1 cellular context compared by ENCODE assay signal in genomic region chr7:151346180-151346769, GRCh38.
TF ChIP-seq lines count a peak whose summit lies in the region.

No MANE protein-coding gene starts in this region.

TF ChIP-seq in HCT116, 20 proteins besides CTCF, POLR2A, EP300 and RAD21:
- no peak for TF ChIP-seq FOSL1 (IDR thresholded peaks at IDR 0.05; ENCODE audit: low read depth)
- TF ChIP-seq ATF3 (IDR thresholded peaks at IDR 0.05), result no peak
- TF ChIP-seq JUND (IDR thresholded peaks at IDR 0.05), result no peak
- TF ChIP-seq POLR2AphosphoS5 (IDR thresholded peaks at IDR 0.05; ENCODE audit: low read depth, low read length), result no peak
- no peak for TF ChIP-seq SIN3A (IDR thresholded peaks at IDR 0.05; ENCODE audit: low read depth)
- no peak for TF ChIP-seq TCF7L2 (IDR thresholded peaks at IDR 0.05; ENCODE audit: borderline replicate concordance, extremely low read depth, insufficient read depth, insufficient read length)
- TF ChIP-seq CBX3 (IDR thresholded peaks at IDR 0.05; ENCODE audit: low read depth), result no peak
